16 cellular contexts compared by ENCODE assay signal in genomic region chr3:55551644-55552043, GRCh38.
"Had no signal": no experiment of that assay in that cellular context is flagged by ENCODE, and none has a peak within 500 bp of the region (broad histone marks: within the 10 kb centered on the region; RNA-seq: fewer than 3 reads in every experiment).

No MANE protein-coding gene starts in this region.

- H3K4me1 Mint-ChIP-seq: naive thymus-derived CD4-positive, alpha-beta T cell had no signal

- H3K4me3 Mint-ChIP-seq: naive thymus-derived CD4-positive, alpha-beta T cell had no signal

- H3K27ac ChIP-seq: colonic mucosa, dorsolateral prefrontal cortex, esophagus muscularis mucosa, foreskin keratinocyte, gastroesophageal sphincter, heart left ventricle, left lung, lower lobe of right lung had no signal

- H3K36me3 ChIP-seq: colonic mucosa, esophagus muscularis mucosa, gastroesophageal sphincter, heart left ventricle, left lung, lower lobe of right lung had no signal

- H3K4me1 ChIP-seq: colonic mucosa, foreskin keratinocyte had no signal

- H3K9me3 ChIP-seq: colonic mucosa, esophagus muscularis mucosa, gastroesophageal sphincter, left lung, lower lobe of right lung had no signal

- H3K4me3 ChIP-seq: colonic mucosa, dorsolateral prefrontal cortex, esophagus muscularis mucosa, gastroesophageal sphincter, heart left ventricle, left lung, lower lobe of right lung had no signal

- DNase-seq: dermis blood vessel endothelial cell; dorsolateral prefrontal cortex; effector CD4-positive, alpha-beta T cell; effector memory CD4-positive, alpha-beta T cell; foreskin keratinocyte; heart left ventricle; hippocampal formation; left cardiac atrium; left lung; left ventricle myocardium superior; lower lobe of right lung; midbrain; naive thymus-derived CD4-positive, alpha-beta T cell had no signal

- ATAC-seq: foreskin keratinocyte; gastroesophageal sphincter; heart left ventricle; left cardiac atrium; left lung; left ventricle myocardium superior; lower lobe of right lung; naive thymus-derived CD4-positive, alpha-beta T cell had no signal

- H3K27ac Mint-ChIP-seq: naive thymus-derived CD4-positive, alpha-beta T cell had no signal

- H3K27me3 ChIP-seq: colonic mucosa, dorsolateral prefrontal cortex, esophagus muscularis mucosa, foreskin keratinocyte, gastroesophageal sphincter, heart left ventricle, left lung had no signal
